ENCODE assay signal across 21 cellular contexts in the genomic region with DNA sequence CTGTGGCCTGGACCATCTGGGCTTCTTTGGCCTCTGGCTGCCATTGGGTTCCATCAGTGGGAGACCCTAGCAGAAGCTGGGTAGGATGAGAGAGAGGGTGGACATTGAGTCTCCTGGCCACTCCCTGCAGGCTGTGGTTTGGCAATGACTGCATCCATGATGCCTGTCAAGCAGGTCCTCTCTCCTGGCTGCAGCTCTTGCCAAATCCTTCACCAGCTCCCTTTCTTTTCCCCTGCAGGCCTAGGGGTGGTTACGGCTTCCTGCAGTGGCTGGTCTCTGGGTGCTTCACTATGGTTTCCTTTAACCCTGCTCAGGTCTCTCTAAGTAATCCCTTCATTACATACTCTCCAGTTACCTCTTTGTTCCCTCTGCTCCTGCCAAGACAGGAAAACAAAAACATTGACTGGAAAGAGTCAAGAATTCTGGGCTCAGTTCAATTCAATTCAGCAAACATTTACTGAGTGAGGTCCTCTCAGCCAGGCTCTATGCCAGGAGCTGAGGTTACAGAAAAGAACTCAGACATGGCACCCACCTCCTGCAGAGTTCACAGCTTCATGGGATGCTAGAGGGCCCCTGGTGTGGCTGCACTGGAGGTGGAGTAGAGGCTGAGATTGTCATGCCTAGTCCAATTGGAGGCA. TPM values are rescaled to one million over a fixed set of nuclear protein-coding genes. Genes with fewer than 3 reads are reported as not detected.
DNase-seq lines count a peak whose midpoint lies in the region; ATAC-seq and TF ChIP-seq lines count a peak whose summit lies in the region.
"Had no signal": no experiment of that assay in that cellular context is flagged by ENCODE, and none has a peak within 500 bp of the region (broad histone marks: within the 10 kb centered on the region; RNA-seq: fewer than 3 reads in every experiment).

No MANE protein-coding gene starts in this region.

- H3K4me3 ChIP-seq in PC-3 (ENCODE audit: low read length) (no peak overlapping the region), gastrocnemius medialis (no peak overlapping the region)
- H3K4me3 ChIP-seq: GM12878, right atrium auricular region, spleen had no signal

- H3K36me3 ChIP-seq in PC-3 (ENCODE audit: low read depth, low read length) (no peaks in the 10 kb centered on the region), gastrocnemius medialis (no peaks in the 10 kb centered on the region)
- H3K36me3 ChIP-seq: right atrium auricular region, spleen had no signal

- CTCF ChIA-PET in PC-3 (lab: Charles Lee) = no interaction called here

- H3K9ac ChIP-seq in PC-3 (ENCODE audit: low read length) = no peak overlapping the region

- intact Hi-C loops in PC-3 (cut with micrococcal nuclease) (no loop called here), gastrocnemius medialis (cut with DNase I; ENCODE audit: low total_unique reads) (loop anchor here (5.0 to 10.0 kb wide), 2 partner anchors 206 to 273 kb away; no protein-coding TSS in a partner anchor)

- H3K4me2 ChIP-seq in PC-3 (ENCODE audit: low read length) = no peak overlapping the region

- no peaks in the 10 kb centered on the region for H3F3A ChIP-seq in PC-3 (ENCODE audit: low read length, unreplicated experiment)

- H3K9me3 ChIP-seq in PC-3 (ENCODE audit: low read length) = no peaks in the 10 kb centered on the region
- H3K9me3 ChIP-seq in gastrocnemius medialis = no peaks in the 10 kb centered on the region
- H3K9me3 ChIP-seq: right atrium auricular region, spleen had no signal

- no peaks in the 10 kb centered on the region for H4K20me1 ChIP-seq in PC-3 (ENCODE audit: low read length)

- H3K4me1 ChIP-seq in PC-3 (ENCODE audit: insufficient read depth, low read length) = no peaks in the 10 kb centered on the region
- no peaks in the 10 kb centered on the region for H3K4me1 ChIP-seq in gastrocnemius medialis
- H3K4me1 ChIP-seq: right atrium auricular region, spleen had no signal

- no peaks in the 10 kb centered on the region for H3K9me2 ChIP-seq in PC-3 (replicated peaks; ENCODE audit: low read length)

- H3K79me2 ChIP-seq in PC-3 (ENCODE audit: low read length) = no peaks in the 10 kb centered on the region

- in situ Hi-C loops in gastrocnemius medialis (cut with MboI; ENCODE audit: low sequenced_read_pairs in 4 of 4) = loop anchor here in 1 of 4 donors (5.0 kb wide), 1 partner anchor 76 kb away; no protein-coding TSS in a partner anchor

- TF ChIP-seq POLR2A in gastrocnemius medialis (IDR thresholded peaks at IDR 0.05) = no peak

- BruUV-seq in PC-3 (replicated peaks; lab: Mats Ljungman, UMichigan) = no TSS peak

- ATAC-seq in PC-3 (peak; percentile 34; the same call in 1 of the 2 replicates), esophagus mucosa (peak; percentile 57), gastrocnemius medialis (no peak)
- ATAC-seq: GM12878; left cardiac atrium; naive thymus-derived CD4-positive, alpha-beta T cell; stimulated activated naive B cell treated with anti-CD40 and anti-IgM and Interleukin-4, amounts not matched to agents 10 μg/mL and 1 μg/mL and 100 μg/mL, for 72 hours had no signal

- peak; percentile 22 for DNase-seq in NCI-H1092 (lab: John Stamatoyannopoulos, UW)
- peak; percentile 27 for DNase-seq in PC-3
- DNase-seq in renal cortical epithelial cell (ENCODE audit: low read depth) = peak; percentile 68
- no peak for DNase-seq in NCI-H1417 (lab: John Stamatoyannopoulos, UW)
- DNase-seq in stimulated activated CD4-positive, alpha-beta T cell treated with anti-CD3 and anti-CD28 coated beads, Interleukin-2, amount 100 ng/mL, for 48 hours = no peak
- no peak for DNase-seq in gastrocnemius medialis
- DNase-seq: activated CD8-positive, alpha-beta memory T cell treated with anti-CD3 and anti-CD28 coated beads, Interleukin-2, amount 50 U/mL, for 4 hours; H9; left cardiac atrium; naive thymus-derived CD4-positive, alpha-beta T cell; NCI-H1436 treated with DMSO at 0.1 percent for 48 hours; NCI-H82; occipital lobe; SHP77; spleen; stimulated activated CD4-positive, alpha-beta T cell treated with anti-CD3 and anti-CD28 coated beads, Interleukin-4, amount 100 ng/mL, for 24 hours; stimulated activated naive B cell treated with anti-CD40 and anti-IgM and Interleukin-4, amounts not matched to agents 10 μg/mL and 1 μg/mL and 100 μg/mL, for 72 hours; T-helper 9 cell had no signal

- no peak overlapping the region for H3K27ac ChIP-seq in PC-3 (ENCODE audit: low read length)
- H3K27ac ChIP-seq in gastrocnemius medialis = no peak overlapping the region
- H3K27ac ChIP-seq: right atrium auricular region, spleen had no signal

- POLR2A ChIA-PET in PC-3 (lab: Charles Lee; ENCODE audit: unreplicated experiment) = no interaction called here

- H2AFZ ChIP-seq in PC-3 (ENCODE audit: low read length) = no peak overlapping the region

- TF ChIP-seq CTCF in PC-3 (conservative IDR thresholded peaks at IDR 0.05; ENCODE audit: low read depth, low read length) (no peak), gastrocnemius medialis (IDR thresholded peaks at IDR 0.05 in 4 of 5, conservative IDR thresholded peaks at IDR 0.05 in 1 of 5) (no peak)

- no peaks in the 10 kb centered on the region for H3K27me3 ChIP-seq in PC-3 (ENCODE audit: low read length)
- H3K27me3 ChIP-seq in gastrocnemius medialis = no peaks in the 10 kb centered on the region
- H3K27me3 ChIP-seq: right atrium auricular region had no signal

RNA-seq across cellular contexts. Expression of gene PTPN3, which starts 19.8 kb away (rescaled TPM):
- total RNA-seq in PC-3 (2014; rRNA removed) = 8.4 and 8.7 TPM in 2 replicates
- total RNA-seq in esophagus mucosa = 11.0 TPM
- 18.8 and 43.5 TPM in 2 replicates for total RNA-seq in renal cortical epithelial cell
- 100 to 1,000 TPM in 2 of 4 donors, 10 to 100 TPM in 2; 15.6 to 305 (median 82.2) TPM for total RNA-seq in gastrocnemius medialis

Comparison
In these comparisons a context has a peak if more than half of its experiments do, and no peak if none do; other contexts are left out.
1. DNase-seq: peak in NCI-H1092 (single experiment), PC-3 (single experiment) and renal cortical epithelial cell (single experiment); none in NCI-H1417 (0 of 3), stimulated activated CD4-positive, alpha-beta T cell treated with anti-CD3 and anti-CD28 coated beads, Interleukin-2, amount 100 ng/mL, for 48 hours (0 of 2) and gastrocnemius medialis (0 of 2).
2. ATAC-seq: peak in PC-3 (single experiment) and esophagus mucosa (single experiment); none in gastrocnemius medialis (0 of 2).